Comparison of ENCODE assay signal across 8 cellular contexts in the genomic region with DNA sequence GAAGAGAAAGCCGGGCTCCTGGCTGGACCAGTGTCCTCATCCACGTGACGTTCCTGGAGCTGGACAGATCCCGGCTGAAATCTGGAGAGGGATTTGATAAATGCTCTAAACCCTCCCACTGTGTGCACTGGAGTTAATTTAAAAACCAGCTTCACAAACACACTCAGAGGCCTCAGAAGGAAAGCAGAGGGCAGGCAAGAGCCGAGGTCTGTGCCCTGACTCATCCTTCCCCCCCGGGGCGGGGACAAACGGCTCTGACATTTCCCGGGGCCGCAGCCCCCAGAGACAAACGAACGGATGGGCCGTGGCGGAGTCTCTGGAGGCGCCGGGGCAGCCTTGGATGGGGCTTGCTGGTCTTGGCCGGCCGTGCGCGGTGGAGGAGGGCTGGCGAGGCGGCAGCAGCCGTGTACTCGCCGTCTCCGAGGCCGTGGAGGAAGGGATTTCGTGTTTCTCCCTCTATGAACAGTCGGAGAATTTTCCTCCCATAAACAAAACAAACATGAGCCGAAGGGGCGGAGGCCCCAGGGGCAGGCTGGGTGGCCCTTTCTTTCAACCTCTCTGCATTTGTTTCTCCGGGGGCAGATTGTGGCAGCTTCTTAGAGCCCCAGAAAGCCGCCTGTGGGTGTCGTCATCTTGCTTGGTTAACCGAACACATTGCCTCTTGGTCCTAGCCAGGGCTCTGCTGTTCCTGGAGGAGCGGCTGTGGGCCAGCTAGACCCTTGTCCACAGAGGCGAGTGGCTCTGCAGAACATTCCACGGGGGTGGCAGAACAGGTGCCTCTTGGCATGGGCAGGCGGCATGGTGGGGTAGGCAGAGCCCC.
A peak's percentile ranks its signal among the peaks of the same experiment; 100 is the strongest.
DNase-seq lines count a peak whose midpoint lies in the region; ATAC-seq and TF ChIP-seq lines count a peak whose summit lies in the region.

No MANE protein-coding gene starts in this region.

- no peaks in the 10 kb centered on the region for H3K27me3 ChIP-seq in duodenal mucosa (ENCODE audit: control insufficient read depth in 1 of 2, insufficient read depth in 2 of 2, low read length in 2 of 2)

- CTCF ChIA-PET in HEK293T (lab: Yijun Ruan, JAX), result interaction anchor here (0.6 kb wide), 1 partner anchor 47 kb away, joined by 3 read pairs; no protein-coding TSS in a partner anchor

- DNase-seq in HEK293T (ENCODE audit: extremely low spot score), result peak; percentile 52
- peak; percentile 19 to 41 for DNase-seq in activated CD4-positive, alpha-beta T cell treated with anti-CD3 and anti-CD28 coated beads for 24 hours (ENCODE audit: low read depth in 2 of 2)
- peak; percentile 55 for DNase-seq in medulla oblongata (ENCODE audit: extremely low spot score)
- peak; percentile 14 to 23 for DNase-seq in stimulated activated CD8-positive, alpha-beta memory T cell treated with anti-CD3 and anti-CD28 coated beads, Interleukin-15, amount 100 ng/mL, for 4 hours (ENCODE audit: low read depth in 2 of 2)
- no peak for DNase-seq in GM19240 (ENCODE audit: insufficient read length, low spot score)

- H3K9me3 ChIP-seq in duodenal mucosa (ENCODE audit: control insufficient read depth in 1 of 2, low read length in 2 of 2), result peaks cover 5% of the 10 kb centered on the region in 2 donors

- ATAC-seq in GM19467 (IDR thresholded peaks at IDR 0.05; ENCODE audit: unreplicated experiment) (no peak), GM19351 (IDR thresholded peaks at IDR 0.05; ENCODE audit: unreplicated experiment) (no peak)

- POLR2A ChIA-PET in HEK293T (lab: Yijun Ruan, JAX), result interaction anchor here (1.8 to 2.1 kb wide), 2 partner anchors 18 to 95 kb away, joined by 4 to 8 read pairs; a partner anchor contains a TSS

- peak overlapping the region; percentile 56 for H3K27ac ChIP-seq in duodenal mucosa (ENCODE audit: low read depth, low read length)

- H3K4me3 ChIP-seq in duodenal mucosa (ENCODE audit: low read depth in 1 of 2, low read length in 2 of 2), result peak overlapping the region; percentile 17 to 26

- H3K4me1 ChIP-seq in duodenal mucosa (ENCODE audit: control insufficient read depth in 1 of 2, insufficient read depth in 2 of 2, low read length in 2 of 2), result no peaks in the 10 kb centered on the region

- H3K36me3 ChIP-seq in duodenal mucosa (ENCODE audit: control insufficient read depth in 1 of 2, insufficient read depth in 2 of 2, low read length in 2 of 2), result no peaks in the 10 kb centered on the region

- H3K9ac ChIP-seq in duodenal mucosa (ENCODE audit: low read depth in 1 of 2, low read length in 2 of 2), result no peak overlapping the region

TF ChIP-seq in HEK293T, 16 proteins besides CTCF, POLR2A, EP300 and RAD21:
- TF ChIP-seq SUZ12 (IDR thresholded peaks at IDR 0.05), result no peak
- TF ChIP-seq, protein P1, sequence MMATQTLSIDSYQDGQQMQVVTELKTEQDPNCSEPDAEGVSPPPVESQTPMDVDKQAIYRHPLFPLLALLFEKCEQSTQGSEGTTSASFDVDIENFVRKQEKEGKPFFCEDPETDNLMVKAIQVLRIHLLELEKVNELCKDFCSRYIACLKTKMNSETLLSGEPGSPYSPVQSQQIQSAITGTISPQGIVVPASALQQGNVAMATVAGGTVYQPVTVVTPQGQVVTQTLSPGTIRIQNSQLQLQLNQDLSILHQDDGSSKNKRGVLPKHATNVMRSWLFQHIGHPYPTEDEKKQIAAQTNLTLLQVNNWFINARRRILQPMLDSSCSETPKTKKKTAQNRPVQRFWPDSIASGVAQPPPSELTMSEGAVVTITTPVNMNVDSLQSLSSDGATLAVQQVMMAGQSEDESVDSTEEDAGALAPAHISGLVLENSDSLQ (IDR thresholded peaks at IDR 0.05), result no peak
- no peak for TF ChIP-seq ELF4 (IDR thresholded peaks at IDR 0.05)
- TF ChIP-seq ARNT (IDR thresholded peaks at IDR 0.05), result no peak
- no peak for TF ChIP-seq LEF1 (IDR thresholded peaks at IDR 0.05; ENCODE audit: borderline replicate concordance)
- TF ChIP-seq FOXM1 (IDR thresholded peaks at IDR 0.05; ENCODE audit: borderline replicate concordance), result no peak
- no peak for TF ChIP-seq CTBP1 (IDR thresholded peaks at IDR 0.05; ENCODE audit: borderline replicate concordance)
- no peak for TF ChIP-seq BHLHE40 (IDR thresholded peaks at IDR 0.05; ENCODE audit: borderline replicate concordance)
- no peak for TF ChIP-seq ZNF384 (IDR thresholded peaks at IDR 0.05)
- no peak for TF ChIP-seq SP1 (IDR thresholded peaks at IDR 0.05)
